1 cellular context compared by ENCODE assay signal in the genomic region with DNA sequence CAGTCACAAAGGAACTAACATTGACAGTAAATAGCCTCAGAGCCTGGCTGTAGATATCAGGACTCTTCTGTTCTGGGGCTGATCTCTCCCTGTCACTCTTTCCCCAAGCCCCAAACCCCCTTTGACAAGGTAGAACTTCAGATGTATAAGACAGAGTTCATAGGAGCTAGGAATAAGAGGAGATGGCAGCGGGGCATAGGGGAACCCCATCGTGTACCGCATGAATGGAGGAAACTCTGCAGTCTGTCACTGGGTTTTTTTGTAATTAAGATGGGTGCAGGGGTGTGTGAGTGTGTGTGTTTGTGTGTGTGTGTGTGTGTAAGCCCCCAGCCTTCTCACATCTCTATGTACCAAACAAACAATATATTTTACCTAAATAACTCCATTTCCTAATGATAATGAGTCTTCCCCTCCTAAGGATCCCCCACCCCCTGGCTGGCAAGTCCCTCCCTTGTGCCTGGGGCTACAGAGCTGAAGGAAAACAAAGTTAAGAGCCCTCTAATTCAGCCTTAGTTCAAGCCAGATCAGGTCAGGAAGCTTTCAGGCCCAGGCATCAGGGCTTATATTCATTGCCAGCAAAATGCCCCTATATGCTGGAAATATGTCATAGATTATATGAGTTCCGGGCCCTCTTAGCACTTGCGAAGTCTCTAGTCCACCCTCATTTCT.
TF ChIP-seq lines count a peak whose summit lies in the region.

No MANE protein-coding gene starts in this region.

TF ChIP-seq in HEK293, 187 proteins besides CTCF, POLR2A, EP300 and RAD21:
- TF ChIP-seq ZBTB8A (tag by site-specific recombination; IDR thresholded peaks at IDR 0.05): peak; percentile 37; the same call in 1 of the 2 replicates
- no peak for TF ChIP-seq ZNF518A (tag by site-specific recombination; conservative IDR thresholded peaks at IDR 0.05; ENCODE audit: low read depth)
- TF ChIP-seq, protein P1, sequence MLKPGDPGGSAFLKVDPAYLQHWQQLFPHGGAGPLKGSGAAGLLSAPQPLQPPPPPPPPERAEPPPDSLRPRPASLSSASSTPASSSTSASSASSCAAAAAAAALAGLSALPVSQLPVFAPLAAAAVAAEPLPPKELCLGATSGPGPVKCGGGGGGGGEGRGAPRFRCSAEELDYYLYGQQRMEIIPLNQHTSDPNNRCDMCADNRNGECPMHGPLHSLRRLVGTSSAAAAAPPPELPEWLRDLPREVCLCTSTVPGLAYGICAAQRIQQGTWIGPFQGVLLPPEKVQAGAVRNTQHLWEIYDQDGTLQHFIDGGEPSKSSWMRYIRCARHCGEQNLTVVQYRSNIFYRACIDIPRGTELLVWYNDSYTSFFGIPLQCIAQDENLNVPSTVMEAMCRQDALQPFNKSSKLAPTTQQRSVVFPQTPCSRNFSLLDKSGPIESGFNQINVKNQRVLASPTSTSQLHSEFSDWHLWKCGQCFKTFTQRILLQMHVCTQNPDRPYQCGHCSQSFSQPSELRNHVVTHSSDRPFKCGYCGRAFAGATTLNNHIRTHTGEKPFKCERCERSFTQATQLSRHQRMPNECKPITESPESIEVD (tag by site-specific recombination; IDR thresholded peaks at IDR 0.05): peak; percentile 12; the same call in 1 of the 2 replicates
- TF ChIP-seq GLIS1 (tag by site-specific recombination; IDR thresholded peaks at IDR 0.05): 0 out of 2 replicates have a peak, but pooled peaks have one; percentile 10
- TF ChIP-seq, protein P2, sequence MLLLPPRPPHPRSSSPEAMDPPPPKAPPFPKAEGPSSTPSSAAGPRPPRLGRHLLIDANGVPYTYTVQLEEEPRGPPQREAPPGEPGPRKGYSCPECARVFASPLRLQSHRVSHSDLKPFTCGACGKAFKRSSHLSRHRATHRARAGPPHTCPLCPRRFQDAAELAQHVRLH (tag by site-specific recombination; IDR thresholded peaks at IDR 0.05): no peak
- TF ChIP-seq ZBTB1 (tag by site-specific recombination; IDR thresholded peaks at IDR 0.05): no peak
- TF ChIP-seq, protein P3, sequence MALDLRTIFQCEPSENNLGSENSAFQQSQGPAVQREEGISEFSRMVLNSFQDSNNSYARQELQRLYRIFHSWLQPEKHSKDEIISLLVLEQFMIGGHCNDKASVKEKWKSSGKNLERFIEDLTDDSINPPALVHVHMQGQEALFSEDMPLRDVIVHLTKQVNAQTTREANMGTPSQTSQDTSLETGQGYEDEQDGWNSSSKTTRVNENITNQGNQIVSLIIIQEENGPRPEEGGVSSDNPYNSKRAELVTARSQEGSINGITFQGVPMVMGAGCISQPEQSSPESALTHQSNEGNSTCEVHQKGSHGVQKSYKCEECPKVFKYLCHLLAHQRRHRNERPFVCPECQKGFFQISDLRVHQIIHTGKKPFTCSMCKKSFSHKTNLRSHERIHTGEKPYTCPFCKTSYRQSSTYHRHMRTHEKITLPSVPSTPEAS (tag by site-specific recombination; IDR thresholded peaks at IDR 0.05): peak; percentile 58; the same call in 1 of the 2 replicates
- peak; percentile 53; the same call in 1 of the 2 replicates for TF ChIP-seq MYNN (tag by site-specific recombination; IDR thresholded peaks at IDR 0.05; ENCODE audit: borderline replicate concordance)
- TF ChIP-seq ZIC2 (tag by site-specific recombination; IDR thresholded peaks at IDR 0.05): peak; percentile 14; the same call in 1 of the 2 replicates
- no peak for TF ChIP-seq ZNF560 (tag by site-specific recombination; IDR thresholded peaks at IDR 0.05; ENCODE audit: borderline replicate concordance)
- TF ChIP-seq ZNF610 (tag by site-specific recombination; IDR thresholded peaks at IDR 0.05; ENCODE audit: borderline replicate concordance): no peak
- no peak for TF ChIP-seq ZNF416 (tag by site-specific recombination; IDR thresholded peaks at IDR 0.05)
